ENCODE assay signal across 5 cellular contexts in the genomic region with DNA sequence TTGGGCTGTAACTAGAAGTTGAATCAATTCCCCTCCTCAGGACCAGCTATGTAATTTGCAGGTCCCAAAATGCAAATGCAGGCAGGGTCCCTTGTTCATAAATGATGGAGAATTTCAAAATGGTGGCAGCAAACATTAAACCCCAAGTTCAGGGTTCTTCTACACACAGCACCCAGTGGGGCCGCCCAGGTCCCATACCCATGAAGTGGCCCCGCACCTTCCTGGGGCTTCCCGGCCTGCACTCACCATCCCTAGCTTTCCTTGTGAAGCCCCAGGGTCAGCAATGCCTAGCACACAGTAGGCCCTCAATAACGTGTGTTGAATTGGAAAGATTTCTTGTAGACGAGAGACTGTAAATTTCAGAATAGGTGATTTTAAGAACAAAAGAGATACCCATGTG.
"Had no signal": no experiment of that assay in that cellular context is flagged by ENCODE, and none has a peak within 500 bp of the region (broad histone marks: within the 10 kb centered on the region; RNA-seq: fewer than 3 reads in every experiment).

No MANE protein-coding gene starts in this region.

- H3K9ac ChIP-seq: GM23248 had no signal

- DNase-seq: GOT3, H7, HCEC 1CT had no signal

- ATAC-seq: K562 had no signal

- H2AFZ ChIP-seq: GM23248 had no signal

- H3K27ac ChIP-seq: GM23248 had no signal

- H3K4me3 ChIP-seq: GM23248, K562 had no signal
